In the genomic region with DNA sequence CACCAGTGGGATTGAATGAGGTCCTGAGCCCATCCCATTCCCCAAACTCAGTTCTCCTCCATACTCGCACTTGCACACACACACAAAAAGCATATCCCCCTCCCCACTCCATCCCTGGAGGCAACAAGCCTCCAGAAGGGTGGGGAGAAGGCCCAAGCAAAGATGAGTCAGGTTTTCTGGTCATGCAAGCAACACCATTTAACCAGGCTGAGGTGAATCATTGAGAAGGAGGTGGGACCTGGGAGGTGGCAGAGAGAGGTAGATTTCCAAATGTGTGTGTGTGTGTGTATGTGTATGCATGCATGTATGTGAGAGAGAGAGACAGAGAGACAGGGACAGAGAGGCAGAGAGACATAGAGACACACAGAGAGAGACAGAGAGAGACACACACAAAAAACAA, we compare ENCODE assay signal across 20 cellular contexts.
DNase-seq lines count a peak whose midpoint lies in the region; ATAC-seq and TF ChIP-seq lines count a peak whose summit lies in the region.
"Had no signal": no experiment of that assay in that cellular context is flagged by ENCODE, and none has a peak within 500 bp of the region (broad histone marks: within the 10 kb centered on the region; RNA-seq: fewer than 3 reads in every experiment).

No MANE protein-coding gene starts in this region.

- H2AFZ ChIP-seq in mesenchymal stem cell (ENCODE audit: low read depth, low read length): no peak overlapping the region
- H2AFZ ChIP-seq: hepatocyte had no signal

- H3K36me3 ChIP-seq in MG63 (no peaks in the 10 kb centered on the region), mesenchymal stem cell (ENCODE audit: control insufficient read depth in 1 of 2, insufficient read depth in 2 of 2, low read depth in 1 of 2, low read length in 2 of 2) (no peaks in the 10 kb centered on the region)
- H3K36me3 ChIP-seq: BE2C, esophagus muscularis mucosa, sigmoid colon, WERI-Rb-1 had no signal

- peak overlapping the region; percentile 35 for H2BK5ac ChIP-seq in mesenchymal stem cell (ENCODE audit: low read depth, low read length, poor library complexity, severe bottlenecking)

- H2AK5ac ChIP-seq in mesenchymal stem cell (ENCODE audit: low read length, severe bottlenecking): peak overlapping the region; percentile 64

- no peaks in the 10 kb centered on the region for H3K36me3 Mint-ChIP-seq in osteocyte (ENCODE audit: unreplicated experiment)
- H3K36me3 Mint-ChIP-seq: T-cell had no signal

- 100% methylated on average over 1 of the region's 1 CpG for WGBS in mesenchymal stem cell

- no peak overlapping the region for H2BK12ac ChIP-seq in mesenchymal stem cell (ENCODE audit: low read length in 2 of 2)

- no peak overlapping the region for H2BK15ac ChIP-seq in mesenchymal stem cell (ENCODE audit: low read depth, poor library complexity, severe bottlenecking)

- H3K4me3 Mint-ChIP-seq in osteocyte (ENCODE audit: unreplicated experiment): no peak overlapping the region
- H3K4me3 Mint-ChIP-seq: activated T-helper 17 cell treated with anti-CD3 and anti-CD28 coated beads, Interleukin-2, amount 50 U/mL, for 72 hours; T-cell had no signal

- H2BK120ac ChIP-seq in mesenchymal stem cell (ENCODE audit: low read depth, low read length): no peak overlapping the region

- H3K27ac ChIP-seq in mesenchymal stem cell (ENCODE audit: low read length, poor library complexity, severe bottlenecking): no peak overlapping the region
- H3K27ac ChIP-seq: esophagus muscularis mucosa, hepatocyte, sigmoid colon, WERI-Rb-1 had no signal

- no peak overlapping the region for H3K4me3 ChIP-seq in MG63
- no peak overlapping the region for H3K4me3 ChIP-seq in choroid plexus epithelial cell (ENCODE audit: low read depth, low read length)
- no peak overlapping the region for H3K4me3 ChIP-seq in mesenchymal stem cell (ENCODE audit: insufficient read depth in 1 of 2, low read depth in 1 of 2, low read length in 2 of 2)
- H3K4me3 ChIP-seq: esophagus muscularis mucosa, hepatocyte, sigmoid colon had no signal

- DNase-seq in EH (ENCODE audit: low read depth) (peak; percentile 52), MG63 (peak; percentile 16), choroid plexus epithelial cell (ENCODE audit: low read depth) (peak; percentile 53), mesenchymal stem cell (peak; percentile 16), osteocyte (ENCODE audit: extremely low spot score, unreplicated experiment) (no peak)
- DNase-seq in activated effector memory CD4-positive, alpha-beta T cell treated with Interleukin-2 at 50 U/mL for 16 hours: no peak
- DNase-seq: activated CD8-positive, alpha-beta memory T cell treated with anti-CD3 and anti-CD28 coated beads for 24 hours; amygdala; BE2C; NCI-H1105 treated with DMSO at 0.1 percent for 48 hours; occipital lobe; sigmoid colon; stimulated activated CD4-positive, alpha-beta T cell treated with anti-CD3 and anti-CD28 coated beads, Interleukin-2, amount 100 ng/mL, for 24 hours; T-cell; WERI-Rb-1 had no signal

- peaks cover 2% of the 10 kb centered on the region for H3K27me3 Mint-ChIP-seq in osteocyte (ENCODE audit: unreplicated experiment)
- H3K27me3 Mint-ChIP-seq: activated T-helper 17 cell treated with anti-CD3 and anti-CD28 coated beads, Interleukin-2, amount 50 U/mL, for 72 hours; T-cell had no signal

- no peak overlapping the region for H4K91ac ChIP-seq in mesenchymal stem cell (ENCODE audit: low read length)

- no peaks in the 10 kb centered on the region for H3K9me3 Mint-ChIP-seq in osteocyte (ENCODE audit: unreplicated experiment)

- H3K4me1 Mint-ChIP-seq in osteocyte (ENCODE audit: unreplicated experiment): peaks cover 19% of the 10 kb centered on the region
- H3K4me1 Mint-ChIP-seq: activated T-helper 17 cell treated with anti-CD3 and anti-CD28 coated beads, Interleukin-2, amount 50 U/mL, for 72 hours; T-cell had no signal

- H3K4ac ChIP-seq in mesenchymal stem cell (ENCODE audit: low read depth in 1 of 2, low read length in 2 of 2): no peak overlapping the region

- TF ChIP-seq CTCF in choroid plexus epithelial cell (conservative IDR thresholded peaks at IDR 0.05; ENCODE audit: low read depth, low read length) (no peak), osteocyte (IDR thresholded peaks at IDR 0.05) (no peak)

- H3K4me2 ChIP-seq in mesenchymal stem cell (ENCODE audit: low read length, poor library complexity, severe bottlenecking): no peak overlapping the region
- H3K4me2 ChIP-seq: hepatocyte had no signal

- H4K8ac ChIP-seq in mesenchymal stem cell (ENCODE audit: low read length): no peak overlapping the region

- H3K14ac ChIP-seq in mesenchymal stem cell (ENCODE audit: low read length in 2 of 2): no peak overlapping the region

- H3K79me1 ChIP-seq in mesenchymal stem cell (replicated peaks; ENCODE audit: low read length, poor library complexity, severe bottlenecking): no peaks in the 10 kb centered on the region

- no peak overlapping the region for H3K23ac ChIP-seq in mesenchymal stem cell (ENCODE audit: low read length in 2 of 2)

- H3K27me3 ChIP-seq in MG63: no peaks in the 10 kb centered on the region
- no peaks in the 10 kb centered on the region for H3K27me3 ChIP-seq in mesenchymal stem cell (ENCODE audit: control insufficient read depth in 1 of 2, insufficient read depth in 1 of 2, low read length in 2 of 2)
- H3K27me3 ChIP-seq: BE2C, esophagus muscularis mucosa, hepatocyte, sigmoid colon had no signal

- H3K9me3 ChIP-seq in MG63: no peaks in the 10 kb centered on the region
- no peaks in the 10 kb centered on the region for H3K9me3 ChIP-seq in mesenchymal stem cell (ENCODE audit: control insufficient read depth, low read length)
- H3K9me3 ChIP-seq: BE2C, esophagus muscularis mucosa, sigmoid colon had no signal

- no peak overlapping the region for H3K27ac Mint-ChIP-seq in osteocyte (ENCODE audit: unreplicated experiment)
- H3K27ac Mint-ChIP-seq: activated T-helper 17 cell treated with anti-CD3 and anti-CD28 coated beads, Interleukin-2, amount 50 U/mL, for 72 hours; T-cell had no signal

- H3K9ac ChIP-seq in mesenchymal stem cell (ENCODE audit: low read length): peak overlapping the region; percentile 44

- ATAC-seq in GM18867 (IDR thresholded peaks at IDR 0.05; ENCODE audit: unreplicated experiment): no peak
- ATAC-seq in GM18858 (IDR thresholded peaks at IDR 0.05; ENCODE audit: unreplicated experiment): no peak
- ATAC-seq: activated T-helper 17 cell treated with anti-CD3 and anti-CD28 coated beads, Interleukin-2, amount 50 U/mL, for 72 hours; T-cell had no signal

- H3K18ac ChIP-seq in mesenchymal stem cell (ENCODE audit: low read depth in 1 of 2, low read length in 2 of 2): no peak overlapping the region

- peaks cover 14% of the 10 kb centered on the region for H3K4me1 ChIP-seq in mesenchymal stem cell (ENCODE audit: control insufficient read depth, insufficient read depth, low read depth, low read length)
- H3K4me1 ChIP-seq: BE2C, esophagus muscularis mucosa, sigmoid colon had no signal

Comparison
In these comparisons a context has a peak if more than half of its experiments do, and no peak if none do; other contexts are left out.
1. DNase-seq: peak in EH (single experiment), MG63 (single experiment), choroid plexus epithelial cell (single experiment) and mesenchymal stem cell (single experiment); none in osteocyte (single experiment) and activated effector memory CD4-positive, alpha-beta T cell treated with Interleukin-2 at 50 U/mL for 16 hours (single experiment).